Comparison of ENCODE assay signal across 1 cellular context in the genomic region with DNA sequence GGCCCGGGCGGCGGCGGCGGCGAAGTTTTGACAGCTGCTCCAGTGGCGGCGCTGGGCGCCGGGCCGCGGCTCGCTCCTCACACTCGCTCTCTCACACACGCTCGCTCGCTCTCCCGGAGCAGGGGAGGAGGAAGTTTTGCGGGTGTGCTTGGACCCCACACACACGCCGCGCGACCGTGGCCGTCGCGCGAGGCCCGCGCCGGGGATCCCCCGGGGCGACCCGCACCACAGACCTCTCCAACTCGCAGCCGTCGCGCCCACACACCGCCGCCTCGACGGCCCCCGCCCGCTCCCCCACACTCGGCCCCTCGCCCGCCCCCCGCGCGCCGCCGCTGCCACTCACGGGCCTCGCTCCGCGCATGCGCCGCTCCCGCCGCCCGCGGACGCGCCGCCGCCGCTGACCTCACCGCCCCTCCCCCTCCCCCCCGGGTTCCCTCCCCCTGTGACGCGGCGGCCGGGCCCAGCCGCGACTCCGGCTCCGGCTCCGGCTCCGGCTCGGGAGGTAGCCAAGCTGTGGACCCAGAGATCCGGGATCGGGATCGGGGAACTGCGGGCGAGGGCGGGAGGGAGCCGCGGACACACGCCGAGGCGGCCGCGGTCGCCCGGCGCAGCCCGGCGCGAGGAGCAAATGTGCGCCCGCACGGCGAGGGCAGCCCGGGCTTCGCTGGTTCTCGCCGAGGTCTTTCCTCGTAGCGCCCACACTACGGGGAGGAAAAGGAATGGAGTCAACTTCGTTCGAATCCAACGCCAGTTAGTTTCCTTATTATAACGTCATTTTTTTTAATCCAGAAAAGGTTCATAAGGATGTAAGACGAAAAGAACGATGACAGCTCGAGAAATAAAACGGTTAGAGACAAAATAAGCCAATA.
TF ChIP-seq lines count a peak whose summit lies in the region.

No MANE protein-coding gene starts in this region.

TF ChIP-seq in HepG2, 621 proteins besides CTCF, POLR2A, EP300 and RAD21 (continued from another document and continues in another):
- TF ChIP-seq, protein P1, sequence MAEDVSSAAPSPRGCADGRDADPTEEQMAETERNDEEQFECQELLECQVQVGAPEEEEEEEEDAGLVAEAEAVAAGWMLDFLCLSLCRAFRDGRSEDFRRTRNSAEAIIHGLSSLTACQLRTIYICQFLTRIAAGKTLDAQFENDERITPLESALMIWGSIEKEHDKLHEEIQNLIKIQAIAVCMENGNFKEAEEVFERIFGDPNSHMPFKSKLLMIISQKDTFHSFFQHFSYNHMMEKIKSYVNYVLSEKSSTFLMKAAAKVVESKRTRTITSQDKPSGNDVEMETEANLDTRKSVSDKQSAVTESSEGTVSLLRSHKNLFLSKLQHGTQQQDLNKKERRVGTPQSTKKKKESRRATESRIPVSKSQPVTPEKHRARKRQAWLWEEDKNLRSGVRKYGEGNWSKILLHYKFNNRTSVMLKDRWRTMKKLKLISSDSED (CRISPR knock-in tag; IDR thresholded peaks at IDR 0.05): no peak
- TF ChIP-seq, protein P2, sequence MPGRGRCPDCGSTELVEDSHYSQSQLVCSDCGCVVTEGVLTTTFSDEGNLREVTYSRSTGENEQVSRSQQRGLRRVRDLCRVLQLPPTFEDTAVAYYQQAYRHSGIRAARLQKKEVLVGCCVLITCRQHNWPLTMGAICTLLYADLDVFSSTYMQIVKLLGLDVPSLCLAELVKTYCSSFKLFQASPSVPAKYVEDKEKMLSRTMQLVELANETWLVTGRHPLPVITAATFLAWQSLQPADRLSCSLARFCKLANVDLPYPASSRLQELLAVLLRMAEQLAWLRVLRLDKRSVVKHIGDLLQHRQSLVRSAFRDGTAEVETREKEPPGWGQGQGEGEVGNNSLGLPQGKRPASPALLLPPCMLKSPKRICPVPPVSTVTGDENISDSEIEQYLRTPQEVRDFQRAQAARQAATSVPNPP (CRISPR knock-in tag; IDR thresholded peaks at IDR 0.05): 0 out of 2 replicates have a peak, but pooled peaks have one; percentile 65
- TF ChIP-seq, protein P3, sequence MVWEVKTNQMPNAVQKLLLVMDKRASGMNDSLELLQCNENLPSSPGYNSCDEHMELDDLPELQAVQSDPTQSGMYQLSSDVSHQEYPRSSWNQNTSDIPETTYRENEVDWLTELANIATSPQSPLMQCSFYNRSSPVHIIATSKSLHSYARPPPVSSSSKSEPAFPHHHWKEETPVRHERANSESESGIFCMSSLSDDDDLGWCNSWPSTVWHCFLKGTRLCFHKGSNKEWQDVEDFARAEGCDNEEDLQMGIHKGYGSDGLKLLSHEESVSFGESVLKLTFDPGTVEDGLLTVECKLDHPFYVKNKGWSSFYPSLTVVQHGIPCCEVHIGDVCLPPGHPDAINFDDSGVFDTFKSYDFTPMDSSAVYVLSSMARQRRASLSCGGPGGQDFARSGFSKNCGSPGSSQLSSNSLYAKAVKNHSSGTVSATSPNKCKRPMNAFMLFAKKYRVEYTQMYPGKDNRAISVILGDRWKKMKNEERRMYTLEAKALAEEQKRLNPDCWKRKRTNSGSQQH (CRISPR knock-in tag; IDR thresholded peaks at IDR 0.05; ENCODE audit: low read depth): no peak
- TF ChIP-seq ZNF282 (IDR thresholded peaks at IDR 0.05; ENCODE audit: partially characterized antibody) (no peak), ZNF879 (CRISPR knock-in tag; IDR thresholded peaks at IDR 0.05) (no peak), FOSL2 (CRISPR knock-in tag; IDR thresholded peaks at IDR 0.05) (peak; percentile 24; the same call in 1 of the 2 replicates), NR2C2 (CRISPR knock-in tag; IDR thresholded peaks at IDR 0.05; ENCODE audit: borderline replicate concordance) (peak; percentile 43; the same call in 1 of the 2 replicates), RBFOX2 (IDR thresholded peaks at IDR 0.05; ENCODE audit: low read depth, low read length) (peak; percentile 67), U2AF2 (IDR thresholded peaks at IDR 0.05; ENCODE audit: low read depth, low read length) (no peak), ZSCAN12 (CRISPR knock-in tag; IDR thresholded peaks at IDR 0.05) (0 out of 2 replicates have a peak, but pooled peaks have one; percentile 24), ZNF598 (CRISPR knock-in tag; IDR thresholded peaks at IDR 0.05; ENCODE audit: borderline replicate concordance) (no peak), EHMT2 (IDR thresholded peaks at IDR 0.05; ENCODE audit: borderline replicate concordance, low read depth, low read length) (no peak), ZMAT3 (CRISPR knock-in tag; conservative IDR thresholded peaks at IDR 0.05) (peak; percentile 77; the same call in 1 of the 2 replicates), CCDC6 (CRISPR knock-in tag; IDR thresholded peaks at IDR 0.05) (peak; percentile 90), ZBTB1 (CRISPR knock-in tag; IDR thresholded peaks at IDR 0.05; ENCODE audit: borderline replicate concordance) (no peak), DNMT3B (CRISPR knock-in tag; conservative IDR thresholded peaks at IDR 0.05) (no peak), SNRNP70 (IDR thresholded peaks at IDR 0.05; ENCODE audit: low read depth, low read length) (no peak), ZNF589 (CRISPR knock-in tag; conservative IDR thresholded peaks at IDR 0.05) (no peak), NR2F6 (IDR thresholded peaks at IDR 0.05) (no peak), NR2F6 (CRISPR knock-in tag; IDR thresholded peaks at IDR 0.05) (peak; percentile 22; the same call in 1 of the 2 replicates), SSRP1 (CRISPR knock-in tag; IDR thresholded peaks at IDR 0.05) (no peak), ZNF672 (CRISPR knock-in tag; IDR thresholded peaks at IDR 0.05) (no peak), FOXP1 (IDR thresholded peaks at IDR 0.05) (no peak), FOXP1 (CRISPR knock-in tag; IDR thresholded peaks at IDR 0.05) (no peak), ZNF12 (CRISPR knock-in tag; IDR thresholded peaks at IDR 0.05) (no peak)
- TF ChIP-seq, protein P4, sequence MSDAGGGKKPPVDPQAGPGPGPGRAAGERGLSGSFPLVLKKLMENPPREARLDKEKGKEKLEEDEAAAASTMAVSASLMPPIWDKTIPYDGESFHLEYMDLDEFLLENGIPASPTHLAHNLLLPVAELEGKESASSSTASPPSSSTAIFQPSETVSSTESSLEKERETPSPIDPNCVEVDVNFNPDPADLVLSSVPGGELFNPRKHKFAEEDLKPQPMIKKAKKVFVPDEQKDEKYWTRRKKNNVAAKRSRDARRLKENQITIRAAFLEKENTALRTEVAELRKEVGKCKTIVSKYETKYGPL (CRISPR knock-in tag; IDR thresholded peaks at IDR 0.05): 0 out of 2 replicates have a peak, but pooled peaks have one; percentile 20
- TF ChIP-seq, protein P5, sequence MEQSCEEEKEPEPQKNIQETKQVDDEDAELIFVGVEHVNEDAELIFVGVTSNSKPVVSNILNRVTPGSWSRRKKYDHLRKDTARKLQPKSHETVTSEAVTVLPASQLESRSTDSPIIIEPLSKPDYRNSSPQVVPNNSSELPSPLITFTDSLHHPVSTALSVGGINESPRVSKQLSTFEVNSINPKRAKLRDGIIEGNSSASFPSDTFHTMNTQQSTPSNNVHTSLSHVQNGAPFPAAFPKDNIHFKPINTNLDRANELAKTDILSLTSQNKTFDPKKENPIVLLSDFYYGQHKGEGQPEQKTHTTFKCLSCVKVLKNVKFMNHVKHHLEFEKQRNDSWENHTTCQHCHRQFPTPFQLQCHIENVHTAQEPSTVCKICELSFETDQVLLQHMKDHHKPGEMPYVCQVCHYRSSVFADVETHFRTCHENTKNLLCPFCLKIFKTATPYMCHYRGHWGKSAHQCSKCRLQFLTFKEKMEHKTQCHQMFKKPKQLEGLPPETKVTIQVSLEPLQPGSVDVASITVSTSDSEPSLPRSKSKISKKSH (CRISPR knock-in tag; IDR thresholded peaks at IDR 0.05; ENCODE audit: borderline replicate concordance): no peak
- TF ChIP-seq, protein P6, sequence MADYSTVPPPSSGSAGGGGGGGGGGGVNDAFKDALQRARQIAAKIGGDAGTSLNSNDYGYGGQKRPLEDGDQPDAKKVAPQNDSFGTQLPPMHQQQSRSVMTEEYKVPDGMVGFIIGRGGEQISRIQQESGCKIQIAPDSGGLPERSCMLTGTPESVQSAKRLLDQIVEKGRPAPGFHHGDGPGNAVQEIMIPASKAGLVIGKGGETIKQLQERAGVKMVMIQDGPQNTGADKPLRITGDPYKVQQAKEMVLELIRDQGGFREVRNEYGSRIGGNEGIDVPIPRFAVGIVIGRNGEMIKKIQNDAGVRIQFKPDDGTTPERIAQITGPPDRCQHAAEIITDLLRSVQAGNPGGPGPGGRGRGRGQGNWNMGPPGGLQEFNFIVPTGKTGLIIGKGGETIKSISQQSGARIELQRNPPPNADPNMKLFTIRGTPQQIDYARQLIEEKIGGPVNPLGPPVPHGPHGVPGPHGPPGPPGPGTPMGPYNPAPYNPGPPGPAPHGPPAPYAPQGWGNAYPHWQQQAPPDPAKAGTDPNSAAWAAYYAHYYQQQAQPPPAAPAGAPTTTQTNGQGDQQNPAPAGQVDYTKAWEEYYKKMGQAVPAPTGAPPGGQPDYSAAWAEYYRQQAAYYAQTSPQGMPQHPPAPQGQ (CRISPR knock-in tag; IDR thresholded peaks at IDR 0.05; ENCODE audit: borderline replicate concordance): no peak
- TF ChIP-seq, protein P7, sequence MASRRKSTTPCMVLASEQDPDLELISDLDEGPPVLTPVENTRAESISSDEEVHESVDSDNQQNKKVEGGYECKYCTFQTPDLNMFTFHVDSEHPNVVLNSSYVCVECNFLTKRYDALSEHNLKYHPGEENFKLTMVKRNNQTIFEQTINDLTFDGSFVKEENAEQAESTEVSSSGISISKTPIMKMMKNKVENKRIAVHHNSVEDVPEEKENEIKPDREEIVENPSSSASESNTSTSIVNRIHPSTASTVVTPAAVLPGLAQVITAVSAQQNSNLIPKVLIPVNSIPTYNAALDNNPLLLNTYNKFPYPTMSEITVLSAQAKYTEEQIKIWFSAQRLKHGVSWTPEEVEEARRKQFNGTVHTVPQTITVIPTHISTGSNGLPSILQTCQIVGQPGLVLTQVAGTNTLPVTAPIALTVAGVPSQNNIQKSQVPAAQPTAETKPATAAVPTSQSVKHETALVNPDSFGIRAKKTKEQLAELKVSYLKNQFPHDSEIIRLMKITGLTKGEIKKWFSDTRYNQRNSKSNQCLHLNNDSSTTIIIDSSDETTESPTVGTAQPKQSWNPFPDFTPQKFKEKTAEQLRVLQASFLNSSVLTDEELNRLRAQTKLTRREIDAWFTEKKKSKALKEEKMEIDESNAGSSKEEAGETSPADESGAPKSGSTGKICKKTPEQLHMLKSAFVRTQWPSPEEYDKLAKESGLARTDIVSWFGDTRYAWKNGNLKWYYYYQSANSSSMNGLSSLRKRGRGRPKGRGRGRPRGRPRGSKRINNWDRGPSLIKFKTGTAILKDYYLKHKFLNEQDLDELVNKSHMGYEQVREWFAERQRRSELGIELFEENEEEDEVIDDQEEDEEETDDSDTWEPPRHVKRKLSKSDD (CRISPR knock-in tag; IDR thresholded peaks at IDR 0.05; ENCODE audit: low read depth): no peak
- TF ChIP-seq, protein P8, sequence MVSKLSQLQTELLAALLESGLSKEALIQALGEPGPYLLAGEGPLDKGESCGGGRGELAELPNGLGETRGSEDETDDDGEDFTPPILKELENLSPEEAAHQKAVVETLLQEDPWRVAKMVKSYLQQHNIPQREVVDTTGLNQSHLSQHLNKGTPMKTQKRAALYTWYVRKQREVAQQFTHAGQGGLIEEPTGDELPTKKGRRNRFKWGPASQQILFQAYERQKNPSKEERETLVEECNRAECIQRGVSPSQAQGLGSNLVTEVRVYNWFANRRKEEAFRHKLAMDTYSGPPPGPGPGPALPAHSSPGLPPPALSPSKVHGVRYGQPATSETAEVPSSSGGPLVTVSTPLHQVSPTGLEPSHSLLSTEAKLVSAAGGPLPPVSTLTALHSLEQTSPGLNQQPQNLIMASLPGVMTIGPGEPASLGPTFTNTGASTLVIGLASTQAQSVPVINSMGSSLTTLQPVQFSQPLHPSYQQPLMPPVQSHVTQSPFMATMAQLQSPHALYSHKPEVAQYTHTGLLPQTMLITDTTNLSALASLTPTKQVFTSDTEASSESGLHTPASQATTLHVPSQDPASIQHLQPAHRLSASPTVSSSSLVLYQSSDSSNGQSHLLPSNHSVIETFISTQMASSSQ (IDR thresholded peaks at IDR 0.05; ENCODE audit: low read depth): no peak
- TF ChIP-seq, protein P8 (CRISPR knock-in tag; IDR thresholded peaks at IDR 0.05; ENCODE audit: borderline replicate concordance): peak; percentile 55; the same call in 1 of the 2 replicates
- TF ChIP-seq, protein P9, sequence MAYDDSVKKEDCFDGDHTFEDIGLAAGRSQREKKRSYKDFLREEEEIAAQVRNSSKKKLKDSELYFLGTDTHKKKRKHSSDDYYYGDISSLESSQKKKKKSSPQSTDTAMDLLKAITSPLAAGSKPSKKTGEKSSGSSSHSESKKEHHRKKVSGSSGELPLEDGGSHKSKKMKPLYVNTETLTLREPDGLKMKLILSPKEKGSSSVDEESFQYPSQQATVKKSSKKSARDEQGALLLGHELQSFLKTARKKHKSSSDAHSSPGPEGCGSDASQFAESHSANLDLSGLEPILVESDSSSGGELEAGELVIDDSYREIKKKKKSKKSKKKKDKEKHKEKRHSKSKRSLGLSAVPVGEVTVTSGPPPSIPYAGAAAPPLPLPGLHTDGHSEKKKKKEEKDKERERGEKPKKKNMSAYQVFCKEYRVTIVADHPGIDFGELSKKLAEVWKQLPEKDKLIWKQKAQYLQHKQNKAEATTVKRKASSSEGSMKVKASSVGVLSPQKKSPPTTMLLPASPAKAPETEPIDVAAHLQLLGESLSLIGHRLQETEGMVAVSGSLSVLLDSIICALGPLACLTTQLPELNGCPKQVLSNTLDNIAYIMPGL (CRISPR knock-in tag; IDR thresholded peaks at IDR 0.05; ENCODE audit: borderline replicate concordance in 1 of 2, low read depth in 1 of 2): peak; percentile 64 to 75; a peak in 3 of 4 replicates
- TF ChIP-seq, protein P10, sequence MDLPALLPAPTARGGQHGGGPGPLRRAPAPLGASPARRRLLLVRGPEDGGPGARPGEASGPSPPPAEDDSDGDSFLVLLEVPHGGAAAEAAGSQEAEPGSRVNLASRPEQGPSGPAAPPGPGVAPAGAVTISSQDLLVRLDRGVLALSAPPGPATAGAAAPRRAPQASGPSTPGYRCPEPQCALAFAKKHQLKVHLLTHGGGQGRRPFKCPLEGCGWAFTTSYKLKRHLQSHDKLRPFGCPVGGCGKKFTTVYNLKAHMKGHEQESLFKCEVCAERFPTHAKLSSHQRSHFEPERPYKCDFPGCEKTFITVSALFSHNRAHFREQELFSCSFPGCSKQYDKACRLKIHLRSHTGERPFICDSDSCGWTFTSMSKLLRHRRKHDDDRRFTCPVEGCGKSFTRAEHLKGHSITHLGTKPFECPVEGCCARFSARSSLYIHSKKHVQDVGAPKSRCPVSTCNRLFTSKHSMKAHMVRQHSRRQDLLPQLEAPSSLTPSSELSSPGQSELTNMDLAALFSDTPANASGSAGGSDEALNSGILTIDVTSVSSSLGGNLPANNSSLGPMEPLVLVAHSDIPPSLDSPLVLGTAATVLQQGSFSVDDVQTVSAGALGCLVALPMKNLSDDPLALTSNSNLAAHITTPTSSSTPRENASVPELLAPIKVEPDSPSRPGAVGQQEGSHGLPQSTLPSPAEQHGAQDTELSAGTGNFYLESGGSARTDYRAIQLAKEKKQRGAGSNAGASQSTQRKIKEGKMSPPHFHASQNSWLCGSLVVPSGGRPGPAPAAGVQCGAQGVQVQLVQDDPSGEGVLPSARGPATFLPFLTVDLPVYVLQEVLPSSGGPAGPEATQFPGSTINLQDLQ (CRISPR knock-in tag; IDR thresholded peaks at IDR 0.05): 0 out of 2 replicates have a peak, but pooled peaks have one; percentile 38
